20 cellular contexts compared by ENCODE assay signal in the genomic region with DNA sequence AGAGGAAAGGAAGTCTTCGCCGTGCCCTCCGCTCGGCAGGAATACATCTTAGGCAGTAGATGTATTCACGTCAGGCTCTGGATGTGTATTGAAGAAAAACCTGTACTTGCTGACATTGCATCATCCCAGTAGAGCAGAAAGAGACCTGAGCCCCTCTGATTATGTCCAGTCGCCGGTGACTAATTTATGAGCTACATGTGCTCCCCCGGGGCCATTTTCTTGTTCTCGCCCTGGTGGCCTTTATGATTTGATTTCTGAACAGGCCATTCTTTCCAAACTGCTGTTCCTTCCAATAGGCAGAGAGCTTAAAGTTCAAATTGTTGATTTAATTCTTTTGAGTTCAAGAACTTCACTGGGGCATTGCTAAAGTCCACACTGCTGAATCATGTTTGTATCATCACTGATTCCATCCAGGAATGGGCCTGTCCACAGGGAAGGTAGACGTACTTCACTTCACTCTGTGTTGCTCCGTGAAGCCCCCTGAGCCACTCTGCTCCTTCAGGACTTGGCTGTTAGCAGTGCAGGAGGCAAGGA.
DNase-seq lines count a peak whose midpoint lies in the region; TF ChIP-seq lines count a peak whose summit lies in the region.
"Had no signal": no experiment of that assay in that cellular context is flagged by ENCODE, and none has a peak within 500 bp of the region (broad histone marks: within the 10 kb centered on the region; RNA-seq: fewer than 3 reads in every experiment).

No MANE protein-coding gene starts in this region.

- H3K4me1 ChIP-seq in ACC112 (ENCODE audit: control insufficient read depth, insufficient read depth, low read length, unreplicated experiment) (peaks cover 27% of the 10 kb centered on the region), osteoblast (ENCODE audit: insufficient read depth, low read length) (peaks cover 19% of the 10 kb centered on the region)
- H3K4me1 ChIP-seq: ascending aorta, left lung, spleen had no signal

- no peaks in the 10 kb centered on the region for H3K9me3 Mint-ChIP-seq in progenitor cell of endocrine pancreas (ENCODE audit: low read depth)
- H3K9me3 Mint-ChIP-seq: activated CD4-positive, alpha-beta T cell treated with anti-CD3 and anti-CD28 coated beads, Interleukin-2, amount 10 ng/mL, durations not matched to agents 7 days and 5 days had no signal

- 0 out of 2 replicates have a peak, but pooled peaks cover 2% of the 10 kb centered on the region for H3K36me3 ChIP-seq in ACC112 (ENCODE audit: insufficient read depth, low read length)
- H3K36me3 ChIP-seq in osteoblast (ENCODE audit: insufficient read depth, low read length) = peaks cover 13% of the 10 kb centered on the region
- H3K36me3 ChIP-seq: ascending aorta, left lung, spleen, thoracic aorta had no signal

- H3K79me2 ChIP-seq in ACC112 (ENCODE audit: control insufficient read depth, insufficient read depth, low read length, unreplicated experiment) (peaks cover 12% of the 10 kb centered on the region), osteoblast (ENCODE audit: insufficient read depth, low read length) (peaks cover 73% of the 10 kb centered on the region)

- H3K4me3 ChIP-seq in ACC112 (ENCODE audit: low read depth, low read length) (no peak overlapping the region), osteoblast (ENCODE audit: insufficient read depth, low read length) (no peak overlapping the region)
- H3K4me3 ChIP-seq: ascending aorta, left lung, spleen, thoracic aorta had no signal

- 0 out of 2 replicates have a peak overlapping the region, but pooled peaks have one; percentile 7 for H3K27ac ChIP-seq in ACC112 (ENCODE audit: low read depth, low read length)
- peak overlapping the region; percentile 65 for H3K27ac ChIP-seq in osteoblast (ENCODE audit: low read depth, low read length)
- H3K27ac ChIP-seq: ascending aorta, C4-2B, left lung, spleen, thoracic aorta had no signal

- H2AFZ ChIP-seq in ACC112 (ENCODE audit: low read length, unreplicated experiment) = no peak overlapping the region
- no peak overlapping the region for H2AFZ ChIP-seq in osteoblast (ENCODE audit: low read length)

- H3K4me1 Mint-ChIP-seq in progenitor cell of endocrine pancreas (ENCODE audit: low read depth) = no peaks in the 10 kb centered on the region
- H3K4me1 Mint-ChIP-seq: activated CD4-positive, alpha-beta T cell treated with anti-CD3 and anti-CD28 coated beads, Interleukin-2, amount 10 ng/mL, durations not matched to agents 7 days and 5 days had no signal

- H3K27ac Mint-ChIP-seq in progenitor cell of endocrine pancreas = no peak overlapping the region
- H3K27ac Mint-ChIP-seq: activated CD4-positive, alpha-beta T cell treated with anti-CD3 and anti-CD28 coated beads, Interleukin-2, amount 10 ng/mL, durations not matched to agents 7 days and 5 days had no signal

- no peaks in the 10 kb centered on the region for H3K27me3 Mint-ChIP-seq in progenitor cell of endocrine pancreas

- TF ChIP-seq CTCF in osteoblast (IDR thresholded peaks at IDR 0.05; ENCODE audit: extremely low read depth, low read depth, low read length) = no peak
- TF ChIP-seq CTCF in progenitor cell of endocrine pancreas (IDR thresholded peaks at IDR 0.05; ENCODE audit: unreplicated experiment) = no peak

- H3K4me3 Mint-ChIP-seq in progenitor cell of endocrine pancreas (ENCODE audit: low read depth) = no peak overlapping the region
- H3K4me3 Mint-ChIP-seq: activated CD4-positive, alpha-beta T cell treated with anti-CD3 and anti-CD28 coated beads, Interleukin-2, amount 10 ng/mL, durations not matched to agents 7 days and 5 days had no signal

- DNase-seq in M059J (ENCODE audit: low read depth) (peak; percentile 55), fibroblast of gingiva (ENCODE audit: low read depth) (peak; percentile 4), osteoblast (ENCODE audit: insufficient read length, low spot score, missing footprints) (peak; percentile 19), progenitor cell of endocrine pancreas (ENCODE audit: low spot score, unreplicated experiment) (no peak), NOMO-1 treated with dmso at 0.1 percent for 144 hours (lab: John Stamatoyannopoulos, UW; ENCODE audit: unreplicated experiment) (no peak), iPS-NIHi7 (ENCODE audit: extremely low spot score) (no peak)
- DNase-seq in central memory CD4-positive, alpha-beta T cell = no peak
- DNase-seq: activated CD4-positive, alpha-beta T cell treated with anti-CD3 and anti-CD28 coated beads, Interleukin-2, amount 10 ng/mL, durations not matched to agents 7 days and 5 days; activated CD8-positive, alpha-beta memory T cell treated with anti-CD3 and anti-CD28 coated beads, Interleukin-2, amount 50 U/mL, for 48 hours; cortex of kidney; GOT3; left lung; NCI-H2081 treated with DMSO at 0.1 percent for 48 hours; NCI-H524; posterior cingulate gyrus; spleen had no signal

- H3K4me2 ChIP-seq in osteoblast (ENCODE audit: insufficient read depth, low read length) = no peak overlapping the region

- H3K9me3 ChIP-seq in osteoblast (ENCODE audit: low read depth, low read length) = no peaks in the 10 kb centered on the region
- H3K9me3 ChIP-seq: ascending aorta, left lung, spleen, thoracic aorta had no signal

- H4K20me1 ChIP-seq in osteoblast (ENCODE audit: insufficient read depth, low read length) = peaks cover 37% of the 10 kb centered on the region

- no peaks in the 10 kb centered on the region for H3K27me3 ChIP-seq in ACC112 (ENCODE audit: insufficient read depth, low read length)
- no peaks in the 10 kb centered on the region for H3K27me3 ChIP-seq in osteoblast (ENCODE audit: insufficient read depth, low read length)
- H3K27me3 ChIP-seq: ascending aorta, left lung had no signal

- H3K36me3 Mint-ChIP-seq in progenitor cell of endocrine pancreas (ENCODE audit: insufficient read depth) = peaks cover 14% of the 10 kb centered on the region

Comparison
In these comparisons a context has a peak if more than half of its experiments do, and no peak if none do; other contexts are left out.
1. DNase-seq: peak in M059J (single experiment), fibroblast of gingiva (single experiment) and osteoblast (single experiment); none in progenitor cell of endocrine pancreas (single experiment), NOMO-1 treated with dmso at 0.1 percent for 144 hours (single experiment), central memory CD4-positive, alpha-beta T cell (single experiment) and iPS-NIHi7 (single experiment).